15 cellular contexts compared by ENCODE assay signal in genomic region chr10:32941357-32941756, GRCh38. TPM values are rescaled to one million over a fixed set of nuclear protein-coding genes. Genes with fewer than 3 reads are reported as not detected.
DNase-seq lines count a peak whose midpoint lies in the region; ATAC-seq and TF ChIP-seq lines count a peak whose summit lies in the region.
"Had no signal": no experiment of that assay in that cellular context is flagged by ENCODE, and none has a peak within 500 bp of the region (broad histone marks: within the 10 kb centered on the region; RNA-seq: fewer than 3 reads in every experiment).

No MANE protein-coding gene starts in this region.

- no peaks in the 10 kb centered on the region for H3K27me3 ChIP-seq in gastroesophageal sphincter
- no peaks in the 10 kb centered on the region for H3K27me3 ChIP-seq in skeletal muscle satellite cell (ENCODE audit: control insufficient read depth, insufficient read depth, low read length)
- no peaks in the 10 kb centered on the region for H3K27me3 ChIP-seq in HAP-1 (ENCODE audit: low read depth)
- H3K27me3 ChIP-seq: dorsolateral prefrontal cortex had no signal

- no peak overlapping the region for H3K4me3 ChIP-seq in gastroesophageal sphincter
- no peak overlapping the region for H3K4me3 ChIP-seq in skeletal muscle satellite cell (ENCODE audit: low read length)
- no peak overlapping the region for H3K4me3 ChIP-seq in HAP-1
- H3K4me3 ChIP-seq: dorsolateral prefrontal cortex had no signal

- POLR2A ChIA-PET in T-cell (lab: Charles Lee): interaction anchor here in 1 of 2 donors (0.7 kb wide), 1 partner anchor 173 kb away, joined by 3 read pairs; no protein-coding TSS in a partner anchor
- POLR2A ChIA-PET in activated CD8-positive, alpha-beta T cell treated with anti-CD3 and anti-CD28 coated beads for 36 hours (lab: Charles Lee): no interaction called here

- TF ChIP-seq POLR2A in gastroesophageal sphincter (IDR thresholded peaks at IDR 0.05): no peak

- no peak overlapping the region for H3K9ac ChIP-seq in skeletal muscle satellite cell (ENCODE audit: low read depth, low read length)

- peak overlapping the region; percentile 21 to 41 for H3K27ac Mint-ChIP-seq in T-cell
- no peak overlapping the region for H3K27ac Mint-ChIP-seq in activated CD8-positive, alpha-beta T cell treated with anti-CD3 and anti-CD28 coated beads for 36 hours

- H3K36me3 ChIP-seq in gastroesophageal sphincter (no peaks in the 10 kb centered on the region), skeletal muscle satellite cell (ENCODE audit: insufficient read depth, low read length) (peaks cover 33% of the 10 kb centered on the region), HAP-1 (replicated peaks) (peaks cover 4% of the 10 kb centered on the region; the same call in 1 of the 2 replicates)

- DNase-seq in CD1c-positive myeloid dendritic cell (ENCODE audit: extremely low spot score): peak; percentile 26
- no peak for DNase-seq in T-cell
- DNase-seq in activated CD8-positive, alpha-beta T cell treated with anti-CD3 and anti-CD28 coated beads for 36 hours: no peak
- DNase-seq in HAP-1 (ENCODE audit: low spot score in 2 of 2): no peak
- no peak for DNase-seq in GM10266 (ENCODE audit: extremely low spot score)
- DNase-seq in activated CD8-positive, alpha-beta memory T cell treated with anti-CD3 and anti-CD28 coated beads, Interleukin-2, amount 50 U/mL, for 48 hours: no peak
- DNase-seq: activated naive CD8-positive, alpha-beta T cell treated with anti-CD3 and anti-CD28 coated beads, Interleukin-2, amount 50 U/mL, for 24 hours; dorsolateral prefrontal cortex; KBM-7; NCI-H187; NK-92 treated with Interleukin-12 subunit alpha and Interleukin-12 subunit beta, amount 100 ng/mL, for 24 hours had no signal

- TF ChIP-seq EP300 in gastroesophageal sphincter (IDR thresholded peaks at IDR 0.05): no peak

- peaks cover 35% of the 10 kb centered on the region for H3K36me3 Mint-ChIP-seq in T-cell
- H3K36me3 Mint-ChIP-seq in activated CD8-positive, alpha-beta T cell treated with anti-CD3 and anti-CD28 coated beads for 36 hours (ENCODE audit: low read depth): peaks cover 3% of the 10 kb centered on the region

- H3K4me1 ChIP-seq in gastroesophageal sphincter (peaks cover 22 to 97% (median 43%) of the 10 kb centered on the region in 3 donors), skeletal muscle satellite cell (ENCODE audit: control insufficient read depth, insufficient read depth, low read length) (peaks cover 75% of the 10 kb centered on the region), HAP-1 (peaks cover 10% of the 10 kb centered on the region)

- no peaks in the 10 kb centered on the region for H3K27me3 Mint-ChIP-seq in T-cell
- H3K27me3 Mint-ChIP-seq in activated CD8-positive, alpha-beta T cell treated with anti-CD3 and anti-CD28 coated beads for 36 hours: no peaks in the 10 kb centered on the region
- H3K27me3 Mint-ChIP-seq: activated naive CD8-positive, alpha-beta T cell treated with anti-CD3 and anti-CD28 coated beads, Interleukin-2, amount 50 U/mL, for 24 hours had no signal

- H3K4me3 Mint-ChIP-seq in T-cell: no peak overlapping the region
- no peak overlapping the region for H3K4me3 Mint-ChIP-seq in activated CD8-positive, alpha-beta T cell treated with anti-CD3 and anti-CD28 coated beads for 36 hours
- H3K4me3 Mint-ChIP-seq: activated naive CD8-positive, alpha-beta T cell treated with anti-CD3 and anti-CD28 coated beads, Interleukin-2, amount 50 U/mL, for 24 hours; neural crest cell had no signal

- intact Hi-C loops in activated CD8-positive, alpha-beta T cell treated with anti-CD3 and anti-CD28 coated beads for 36 hours (cut with micrococcal nuclease): no loop called here

- WGBS in gastroesophageal sphincter (ENCODE audit: low coverage in 1 of 2), 2 donors: 0 to 18% methylated on average over 2 of the region's 2 CpGs

- no peaks in the 10 kb centered on the region for H3K9me3 Mint-ChIP-seq in T-cell
- no peaks in the 10 kb centered on the region for H3K9me3 Mint-ChIP-seq in activated CD8-positive, alpha-beta T cell treated with anti-CD3 and anti-CD28 coated beads for 36 hours
- H3K9me3 Mint-ChIP-seq: activated naive CD8-positive, alpha-beta T cell treated with anti-CD3 and anti-CD28 coated beads, Interleukin-2, amount 50 U/mL, for 24 hours; neural crest cell had no signal

- H3K27ac ChIP-seq in gastroesophageal sphincter: peak overlapping the region; percentile 78 to 85 (median 81)
- H3K27ac ChIP-seq: C4-2B had no signal

- ATAC-seq in T-cell (replicated peaks in 1 of 4): no peak
- peak; percentile 37 for ATAC-seq in gastroesophageal sphincter
- ATAC-seq in activated CD8-positive, alpha-beta T cell treated with anti-CD3 and anti-CD28 coated beads for 36 hours: no peak
- ATAC-seq: activated naive CD8-positive, alpha-beta T cell treated with anti-CD3 and anti-CD28 coated beads, Interleukin-2, amount 50 U/mL, for 24 hours had no signal

- in situ Hi-C loops in HAP-1 (cut with MboI; ENCODE audit: low sequenced_read_pairs): no loop called here

- H3K9me3 ChIP-seq in gastroesophageal sphincter: no peaks in the 10 kb centered on the region
- no peaks in the 10 kb centered on the region for H3K9me3 ChIP-seq in skeletal muscle satellite cell (replicated peaks; ENCODE audit: low read length)
- H3K9me3 ChIP-seq in HAP-1: no peaks in the 10 kb centered on the region

- H3K4me2 ChIP-seq in skeletal muscle satellite cell (ENCODE audit: low read length): peak overlapping the region; percentile 33

- no peak for TF ChIP-seq CTCF in gastroesophageal sphincter (IDR thresholded peaks at IDR 0.05)
- no peak for TF ChIP-seq CTCF in activated CD8-positive, alpha-beta T cell treated with anti-CD3 and anti-CD28 coated beads for 36 hours (IDR thresholded peaks at IDR 0.05)
- no peak for TF ChIP-seq CTCF in GM10266 (IDR thresholded peaks at IDR 0.05; ENCODE audit: control insufficient read depth, insufficient read depth, low read depth, missing control alignments)

- peaks cover 59 to 88% (median 78%) of the 10 kb centered on the region in 3 donors for H3K4me1 Mint-ChIP-seq in T-cell
- peaks cover 32% of the 10 kb centered on the region for H3K4me1 Mint-ChIP-seq in activated CD8-positive, alpha-beta T cell treated with anti-CD3 and anti-CD28 coated beads for 36 hours (ENCODE audit: low read depth)

- CTCF ChIA-PET in T-cell (lab: Charles Lee): no interaction called here
- CTCF ChIA-PET in activated CD8-positive, alpha-beta T cell treated with anti-CD3 and anti-CD28 coated beads for 36 hours (lab: Charles Lee): interaction anchor here (1.0 kb wide), 1 partner anchor 12 kb away, joined by 3 read pairs; no protein-coding TSS in a partner anchor

RNA-seq across cellular contexts. Expression of gene ITGB1, which starts 16.7 kb away (rescaled TPM):
- 100 to 1,000 TPM; 140 to 269 (median 177) TPM for total RNA-seq in T-cell
- total RNA-seq in gastroesophageal sphincter: 1,000 to 10,000 TPM in 3 of 4 donors, 100 to 1,000 TPM in 1; 998 to 2,832 (median 1,462) TPM
- total RNA-seq in skeletal muscle satellite cell (2012; rRNA removed): 1,153 and 1,263 TPM in 2 replicates
- 10 to 100 TPM; 45.1 to 45.4 TPM for total RNA-seq in activated CD8-positive, alpha-beta T cell treated with anti-CD3 and anti-CD28 coated beads for 36 hours
